Comparison of ENCODE assay signal across 2 cellular contexts in the genomic region with DNA sequence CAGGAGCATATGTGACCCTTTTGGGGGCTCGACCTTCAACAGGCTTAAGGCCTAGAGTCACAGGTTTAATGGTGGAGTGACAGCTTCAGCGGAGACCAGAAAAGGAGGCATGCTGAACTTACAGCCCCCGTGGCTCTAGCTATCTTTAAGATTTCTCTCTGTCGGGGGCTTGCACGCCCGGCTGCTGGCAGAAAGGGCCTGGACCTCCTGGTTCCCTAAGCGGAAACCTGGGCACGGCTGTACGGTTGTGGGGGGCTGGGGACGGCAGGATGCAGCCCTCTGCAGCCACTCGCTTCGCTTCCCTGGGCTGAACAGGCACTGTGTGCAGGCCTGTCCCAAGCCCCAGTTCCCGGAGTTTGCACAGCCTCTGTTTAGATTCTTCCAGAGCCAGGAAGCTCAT.
TF ChIP-seq lines count a peak whose summit lies in the region.

No MANE protein-coding gene starts in this region.

TF ChIP-seq in H1, 55 proteins besides CTCF, POLR2A, EP300 and RAD21 (continued from another document):
- no peak for TF ChIP-seq CEBPB (IDR thresholded peaks at IDR 0.05; ENCODE audit: low read depth, low read length)
- TF ChIP-seq TBP (IDR thresholded peaks at IDR 0.05; ENCODE audit: low read depth, low read length) = no peak
- no peak for TF ChIP-seq HDAC2 (IDR thresholded peaks at IDR 0.05; ENCODE audit: borderline replicate concordance in 1 of 2, low read depth in 2 of 2, low read length in 2 of 2)
- TF ChIP-seq CHD7 (IDR thresholded peaks at IDR 0.05; ENCODE audit: insufficient replicate concordance, low read length) = no peak
- TF ChIP-seq ZNF274 (IDR thresholded peaks at IDR 0.05; ENCODE audit: borderline replicate concordance, extremely low read depth, low read length) = no peak
- no peak for TF ChIP-seq RBBP5 (IDR thresholded peaks at IDR 0.05; ENCODE audit: borderline replicate concordance, low read depth, low read length)
- TF ChIP-seq POU5F1 (IDR thresholded peaks at IDR 0.05; ENCODE audit: low read depth, low read length) = no peak
- TF ChIP-seq NRF1 (IDR thresholded peaks at IDR 0.05; ENCODE audit: low read depth, low read length) = no peak

TF ChIP-seq in neural cell, 6 proteins besides CTCF, POLR2A, EP300 and RAD21 (continued from another document):
- TF ChIP-seq, protein P1, sequence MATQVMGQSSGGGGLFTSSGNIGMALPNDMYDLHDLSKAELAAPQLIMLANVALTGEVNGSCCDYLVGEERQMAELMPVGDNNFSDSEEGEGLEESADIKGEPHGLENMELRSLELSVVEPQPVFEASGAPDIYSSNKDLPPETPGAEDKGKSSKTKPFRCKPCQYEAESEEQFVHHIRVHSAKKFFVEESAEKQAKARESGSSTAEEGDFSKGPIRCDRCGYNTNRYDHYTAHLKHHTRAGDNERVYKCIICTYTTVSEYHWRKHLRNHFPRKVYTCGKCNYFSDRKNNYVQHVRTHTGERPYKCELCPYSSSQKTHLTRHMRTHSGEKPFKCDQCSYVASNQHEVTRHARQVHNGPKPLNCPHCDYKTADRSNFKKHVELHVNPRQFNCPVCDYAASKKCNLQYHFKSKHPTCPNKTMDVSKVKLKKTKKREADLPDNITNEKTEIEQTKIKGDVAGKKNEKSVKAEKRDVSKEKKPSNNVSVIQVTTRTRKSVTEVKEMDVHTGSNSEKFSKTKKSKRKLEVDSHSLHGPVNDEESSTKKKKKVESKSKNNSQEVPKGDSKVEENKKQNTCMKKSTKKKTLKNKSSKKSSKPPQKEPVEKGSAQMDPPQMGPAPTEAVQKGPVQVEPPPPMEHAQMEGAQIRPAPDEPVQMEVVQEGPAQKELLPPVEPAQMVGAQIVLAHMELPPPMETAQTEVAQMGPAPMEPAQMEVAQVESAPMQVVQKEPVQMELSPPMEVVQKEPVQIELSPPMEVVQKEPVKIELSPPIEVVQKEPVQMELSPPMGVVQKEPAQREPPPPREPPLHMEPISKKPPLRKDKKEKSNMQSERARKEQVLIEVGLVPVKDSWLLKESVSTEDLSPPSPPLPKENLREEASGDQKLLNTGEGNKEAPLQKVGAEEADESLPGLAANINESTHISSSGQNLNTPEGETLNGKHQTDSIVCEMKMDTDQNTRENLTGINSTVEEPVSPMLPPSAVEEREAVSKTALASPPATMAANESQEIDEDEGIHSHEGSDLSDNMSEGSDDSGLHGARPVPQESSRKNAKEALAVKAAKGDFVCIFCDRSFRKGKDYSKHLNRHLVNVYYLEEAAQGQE (IDR thresholded peaks at IDR 0.05; ENCODE audit: borderline replicate concordance) = no peak
- TF ChIP-seq EZH2 (IDR thresholded peaks at IDR 0.05; ENCODE audit: borderline replicate concordance, insufficient read depth, low read length, poor library complexity, severe bottlenecking) (no peak), SMC3 (conservative IDR thresholded peaks at IDR 0.05; ENCODE audit: poor library complexity) (no peak), TAF1 (IDR thresholded peaks at IDR 0.05; ENCODE audit: low read depth) (no peak), POLR2AphosphoS5 (IDR thresholded peaks at IDR 0.05) (no peak)
TF ChIP-seq in neural cell: peak in this region for 0.
